1 cellular context compared by ENCODE assay signal in the genomic region with DNA sequence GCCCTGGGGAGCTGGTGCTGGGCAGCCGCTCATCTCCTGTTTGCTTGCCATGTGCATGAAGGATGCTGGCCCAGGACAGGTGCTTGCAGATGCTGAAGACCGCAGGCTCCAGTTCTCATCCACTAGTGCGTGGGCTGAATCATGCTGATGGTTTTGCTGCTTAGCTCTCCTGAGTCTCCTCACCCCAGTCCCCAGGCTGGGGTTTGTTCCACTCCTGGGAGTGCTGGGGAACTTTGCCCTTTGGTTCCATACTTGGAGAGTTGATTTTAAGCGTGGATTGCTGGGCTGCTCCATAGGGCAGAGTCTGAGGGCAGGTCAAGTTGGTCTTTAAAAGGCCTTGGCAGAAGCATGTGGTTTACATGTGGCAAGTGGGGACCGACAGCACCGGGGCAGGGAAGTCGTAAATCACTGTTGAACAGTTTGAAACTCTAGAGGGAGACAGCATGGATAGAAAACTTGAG.
A peak's percentile ranks its signal among the peaks of the same experiment; 100 is the strongest.
TF ChIP-seq lines count a peak whose summit lies in the region.

No MANE protein-coding gene starts in this region.

TF ChIP-seq in K562, 482 proteins besides CTCF, POLR2A, EP300 and RAD21 (continued from another document and continues in another):
- TF ChIP-seq RCOR1 (IDR thresholded peaks at IDR 0.05; ENCODE audit: borderline replicate concordance in 1 of 2, low read depth in 2 of 2, low read length in 2 of 2): peak in 1 of 2 experiments; percentile 85; a peak in 1 of 4 replicates
- TF ChIP-seq HSF4 (CRISPR knock-in tag; IDR thresholded peaks at IDR 0.05; ENCODE audit: borderline replicate concordance): peak; percentile 56; the same call in 1 of the 2 replicates
- TF ChIP-seq SMC3 (conservative IDR thresholded peaks at IDR 0.05; ENCODE audit: insufficient read depth, low read depth, low read length): no peak
- no peak for TF ChIP-seq HMGN3 (IDR thresholded peaks at IDR 0.05; ENCODE audit: borderline replicate concordance, extremely low read depth, insufficient read length, low read depth, low read length)
- TF ChIP-seq CEBPB (tag; IDR thresholded peaks at IDR 0.05): no peak
- peak; percentile 21 to 46; a peak in 2 of 4 replicates for TF ChIP-seq MAZ (CRISPR knock-in tag; conservative IDR thresholded peaks at IDR 0.05 in 1 of 2, IDR thresholded peaks at IDR 0.05 in 1 of 2)
- TF ChIP-seq TCF3 (CRISPR knock-in tag; IDR thresholded peaks at IDR 0.05): no peak; the same call in 1 of the 2 replicates
- TF ChIP-seq L3MBTL2 (IDR thresholded peaks at IDR 0.05): peak; percentile 97
- no peak for TF ChIP-seq LCOR (CRISPR knock-in tag; IDR thresholded peaks at IDR 0.05)
- TF ChIP-seq HCFC1 (IDR thresholded peaks at IDR 0.05; ENCODE audit: low read depth, low read length): no peak
- TF ChIP-seq EWSR1 (IDR thresholded peaks at IDR 0.05; ENCODE audit: borderline replicate concordance, low read depth, partially characterized antibody): no peak
- TF ChIP-seq ELK1 (CRISPR knock-in tag; IDR thresholded peaks at IDR 0.05): no peak
- TF ChIP-seq CTBP1 (IDR thresholded peaks at IDR 0.05; ENCODE audit: borderline replicate concordance): peak; percentile 64
- no peak for TF ChIP-seq CBX3 (IDR thresholded peaks at IDR 0.05; ENCODE audit: borderline replicate concordance in 1 of 2, low read length in 2 of 2)
- TF ChIP-seq NRF1 (conservative IDR thresholded peaks at IDR 0.05 in 1 of 2, IDR thresholded peaks at IDR 0.05 in 1 of 2): peak in 1 of 2 experiments; percentile 29; a peak in 1 of 4 replicates
- TF ChIP-seq SNIP1 (IDR thresholded peaks at IDR 0.05; ENCODE audit: low read depth): peak; percentile 87
- TF ChIP-seq NBN (IDR thresholded peaks at IDR 0.05; ENCODE audit: low read depth): no peak
- no peak for TF ChIP-seq EHMT2 (IDR thresholded peaks at IDR 0.05)
- no peak for TF ChIP-seq YY1 (IDR thresholded peaks at IDR 0.05; ENCODE audit: borderline replicate concordance in 1 of 3, control insufficient read depth in 1 of 3, extremely low read depth in 1 of 3, insufficient read depth in 3 of 3, insufficient read length in 1 of 3, insufficient replicate concordance in 2 of 3, low read depth in 1 of 3, low read length in 2 of 3)
- no peak for TF ChIP-seq ZNF79 (CRISPR knock-in tag; IDR thresholded peaks at IDR 0.05; ENCODE audit: low read depth)
- TF ChIP-seq MBD2 (IDR thresholded peaks at IDR 0.05; ENCODE audit: borderline replicate concordance, low read depth): no peak
- TF ChIP-seq TRIM24 (IDR thresholded peaks at IDR 0.05): no peak
- TF ChIP-seq ETV1 (tag; conservative IDR thresholded peaks at IDR 0.05; ENCODE audit: low read depth): no peak; the same call in 1 of the 2 replicates
- no peak for TF ChIP-seq NCOA6 (IDR thresholded peaks at IDR 0.05)
- TF ChIP-seq CCAR2 (IDR thresholded peaks at IDR 0.05; ENCODE audit: low read depth, low read length): no peak
- no peak for TF ChIP-seq ZNF830 (CRISPR knock-in tag; IDR thresholded peaks at IDR 0.05)
- no peak for TF ChIP-seq U2AF2 (optimal IDR thresholded peaks at IDR 0.05; ENCODE audit: low read depth, low read length)
- TF ChIP-seq THRAP3 (IDR thresholded peaks at IDR 0.05; ENCODE audit: borderline replicate concordance): no peak
- TF ChIP-seq EGR1 (conservative IDR thresholded peaks at IDR 0.05): peak; percentile 84
- no peak for TF ChIP-seq MAFK (IDR thresholded peaks at IDR 0.05; ENCODE audit: low read length)
- TF ChIP-seq HEY1 (CRISPR knock-in tag; IDR thresholded peaks at IDR 0.05; ENCODE audit: borderline replicate concordance): 0 out of 2 replicates have a peak, but pooled peaks have one; percentile 36
- TF ChIP-seq BRD4 (IDR thresholded peaks at IDR 0.05): no peak
- no peak for TF ChIP-seq HMGXB4 (CRISPR knock-in tag; IDR thresholded peaks at IDR 0.05)
- TF ChIP-seq, protein P1, sequence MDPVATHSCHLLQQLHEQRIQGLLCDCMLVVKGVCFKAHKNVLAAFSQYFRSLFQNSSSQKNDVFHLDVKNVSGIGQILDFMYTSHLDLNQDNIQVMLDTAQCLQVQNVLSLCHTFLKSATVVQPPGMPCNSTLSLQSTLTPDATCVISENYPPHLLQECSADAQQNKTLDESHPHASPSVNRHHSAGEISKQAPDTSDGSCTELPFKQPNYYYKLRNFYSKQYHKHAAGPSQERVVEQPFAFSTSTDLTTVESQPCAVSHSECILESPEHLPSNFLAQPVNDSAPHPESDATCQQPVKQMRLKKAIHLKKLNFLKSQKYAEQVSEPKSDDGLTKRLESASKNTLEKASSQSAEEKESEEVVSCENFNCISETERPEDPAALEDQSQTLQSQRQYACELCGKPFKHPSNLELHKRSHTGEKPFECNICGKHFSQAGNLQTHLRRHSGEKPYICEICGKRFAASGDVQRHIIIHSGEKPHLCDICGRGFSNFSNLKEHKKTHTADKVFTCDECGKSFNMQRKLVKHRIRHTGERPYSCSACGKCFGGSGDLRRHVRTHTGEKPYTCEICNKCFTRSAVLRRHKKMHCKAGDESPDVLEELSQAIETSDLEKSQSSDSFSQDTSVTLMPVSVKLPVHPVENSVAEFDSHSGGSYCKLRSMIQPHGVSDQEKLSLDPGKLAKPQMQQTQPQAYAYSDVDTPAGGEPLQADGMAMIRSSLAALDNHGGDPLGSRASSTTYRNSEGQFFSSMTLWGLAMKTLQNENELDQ (CRISPR knock-in tag; IDR thresholded peaks at IDR 0.05; ENCODE audit: borderline replicate concordance): no peak
- no peak for TF ChIP-seq NR1H2 (CRISPR knock-in tag; IDR thresholded peaks at IDR 0.05)
- TF ChIP-seq, protein P2, sequence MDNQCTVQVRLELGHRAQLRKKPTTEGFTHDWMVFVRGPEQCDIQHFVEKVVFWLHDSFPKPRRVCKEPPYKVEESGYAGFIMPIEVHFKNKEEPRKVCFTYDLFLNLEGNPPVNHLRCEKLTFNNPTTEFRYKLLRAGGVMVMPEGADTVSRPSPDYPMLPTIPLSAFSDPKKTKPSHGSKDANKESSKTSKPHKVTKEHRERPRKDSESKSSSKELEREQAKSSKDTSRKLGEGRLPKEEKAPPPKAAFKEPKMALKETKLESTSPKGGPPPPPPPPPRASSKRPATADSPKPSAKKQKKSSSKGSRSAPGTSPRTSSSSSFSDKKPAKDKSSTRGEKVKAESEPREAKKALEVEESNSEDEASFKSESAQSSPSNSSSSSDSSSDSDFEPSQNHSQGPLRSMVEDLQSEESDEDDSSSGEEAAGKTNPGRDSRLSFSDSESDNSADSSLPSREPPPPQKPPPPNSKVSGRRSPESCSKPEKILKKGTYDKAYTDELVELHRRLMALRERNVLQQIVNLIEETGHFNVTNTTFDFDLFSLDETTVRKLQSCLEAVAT (IDR thresholded peaks at IDR 0.05): no peak
- peak; percentile 68; the same call in 1 of the 2 replicates for TF ChIP-seq E2F3 (CRISPR knock-in tag; IDR thresholded peaks at IDR 0.05)
- TF ChIP-seq, protein P3, sequence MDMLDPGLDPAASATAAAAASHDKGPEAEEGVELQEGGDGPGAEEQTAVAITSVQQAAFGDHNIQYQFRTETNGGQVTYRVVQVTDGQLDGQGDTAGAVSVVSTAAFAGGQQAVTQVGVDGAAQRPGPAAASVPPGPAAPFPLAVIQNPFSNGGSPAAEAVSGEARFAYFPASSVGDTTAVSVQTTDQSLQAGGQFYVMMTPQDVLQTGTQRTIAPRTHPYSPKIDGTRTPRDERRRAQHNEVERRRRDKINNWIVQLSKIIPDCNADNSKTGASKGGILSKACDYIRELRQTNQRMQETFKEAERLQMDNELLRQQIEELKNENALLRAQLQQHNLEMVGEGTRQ (CRISPR knock-in tag; IDR thresholded peaks at IDR 0.05): no peak
- TF ChIP-seq TAF9B (IDR thresholded peaks at IDR 0.05; ENCODE audit: partially characterized antibody): no peak
- no peak for TF ChIP-seq KDM4B (IDR thresholded peaks at IDR 0.05; ENCODE audit: borderline replicate concordance in 2 of 2, low read depth in 1 of 2)
- no peak for TF ChIP-seq ZNF224 (CRISPR knock-in tag; IDR thresholded peaks at IDR 0.05)
- no peak for TF ChIP-seq NFXL1 (CRISPR knock-in tag; IDR thresholded peaks at IDR 0.05)
- no peak for TF ChIP-seq PHTF2 (CRISPR knock-in tag; IDR thresholded peaks at IDR 0.05)
- TF ChIP-seq, protein P4, sequence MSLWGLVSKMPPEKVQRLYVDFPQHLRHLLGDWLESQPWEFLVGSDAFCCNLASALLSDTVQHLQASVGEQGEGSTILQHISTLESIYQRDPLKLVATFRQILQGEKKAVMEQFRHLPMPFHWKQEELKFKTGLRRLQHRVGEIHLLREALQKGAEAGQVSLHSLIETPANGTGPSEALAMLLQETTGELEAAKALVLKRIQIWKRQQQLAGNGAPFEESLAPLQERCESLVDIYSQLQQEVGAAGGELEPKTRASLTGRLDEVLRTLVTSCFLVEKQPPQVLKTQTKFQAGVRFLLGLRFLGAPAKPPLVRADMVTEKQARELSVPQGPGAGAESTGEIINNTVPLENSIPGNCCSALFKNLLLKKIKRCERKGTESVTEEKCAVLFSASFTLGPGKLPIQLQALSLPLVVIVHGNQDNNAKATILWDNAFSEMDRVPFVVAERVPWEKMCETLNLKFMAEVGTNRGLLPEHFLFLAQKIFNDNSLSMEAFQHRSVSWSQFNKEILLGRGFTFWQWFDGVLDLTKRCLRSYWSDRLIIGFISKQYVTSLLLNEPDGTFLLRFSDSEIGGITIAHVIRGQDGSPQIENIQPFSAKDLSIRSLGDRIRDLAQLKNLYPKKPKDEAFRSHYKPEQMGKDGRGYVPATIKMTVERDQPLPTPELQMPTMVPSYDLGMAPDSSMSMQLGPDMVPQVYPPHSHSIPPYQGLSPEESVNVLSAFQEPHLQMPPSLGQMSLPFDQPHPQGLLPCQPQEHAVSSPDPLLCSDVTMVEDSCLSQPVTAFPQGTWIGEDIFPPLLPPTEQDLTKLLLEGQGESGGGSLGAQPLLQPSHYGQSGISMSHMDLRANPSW (CRISPR knock-in tag; IDR thresholded peaks at IDR 0.05): no peak
- no peak for TF ChIP-seq MAFF (IDR thresholded peaks at IDR 0.05; ENCODE audit: low read length)
- no peak for TF ChIP-seq ILF3 (IDR thresholded peaks at IDR 0.05; ENCODE audit: borderline replicate concordance)
- TF ChIP-seq ZNF316 (IDR thresholded peaks at IDR 0.05): no peak
- no peak for TF ChIP-seq ZFX (CRISPR knock-in tag; IDR thresholded peaks at IDR 0.05)
- no peak for TF ChIP-seq BDP1 (IDR thresholded peaks at IDR 0.05; ENCODE audit: insufficient read depth, insufficient read length)
- TF ChIP-seq, protein P5, sequence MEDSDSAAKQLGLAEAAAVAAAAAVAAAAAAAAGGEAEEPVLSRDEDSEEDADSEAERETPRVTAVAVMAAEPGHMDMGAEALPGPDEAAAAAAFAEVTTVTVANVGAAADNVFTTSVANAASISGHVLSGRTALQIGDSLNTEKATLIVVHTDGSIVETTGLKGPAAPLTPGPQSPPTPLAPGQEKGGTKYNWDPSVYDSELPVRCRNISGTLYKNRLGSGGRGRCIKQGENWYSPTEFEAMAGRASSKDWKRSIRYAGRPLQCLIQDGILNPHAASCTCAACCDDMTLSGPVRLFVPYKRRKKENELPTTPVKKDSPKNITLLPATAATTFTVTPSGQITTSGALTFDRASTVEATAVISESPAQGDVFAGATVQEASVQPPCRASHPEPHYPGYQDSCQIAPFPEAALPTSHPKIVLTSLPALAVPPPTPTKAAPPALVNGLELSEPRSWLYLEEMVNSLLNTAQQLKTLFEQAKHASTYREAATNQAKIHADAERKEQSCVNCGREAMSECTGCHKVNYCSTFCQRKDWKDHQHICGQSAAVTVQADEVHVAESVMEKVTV (CRISPR knock-in tag; IDR thresholded peaks at IDR 0.05): no peak
- peak in 1 of 2 experiments; percentile 83; a peak in 2 of 4 replicates for TF ChIP-seq ZNF639 (CRISPR knock-in tag; conservative IDR thresholded peaks at IDR 0.05 in 1 of 2, IDR thresholded peaks at IDR 0.05 in 1 of 2)
- TF ChIP-seq RBM34 (IDR thresholded peaks at IDR 0.05; ENCODE audit: borderline replicate concordance, insufficient read depth, low read length): no peak
- no peak for TF ChIP-seq ZNF41 (CRISPR knock-in tag; conservative IDR thresholded peaks at IDR 0.05)
- no peak for TF ChIP-seq NCOA1 (IDR thresholded peaks at IDR 0.05; ENCODE audit: low read depth)
- no peak for TF ChIP-seq NEUROD1 (IDR thresholded peaks at IDR 0.05; ENCODE audit: borderline replicate concordance, low read depth, low read length, partially characterized antibody)
- TF ChIP-seq NONO (IDR thresholded peaks at IDR 0.05; ENCODE audit: low read depth in 2 of 2, low read length in 1 of 2): 0 out of 4 replicates have a peak, but pooled peaks of 1 of the 2 experiments have one; percentile 4
- TF ChIP-seq HMG20B (CRISPR knock-in tag; IDR thresholded peaks at IDR 0.05): no peak
- no peak for TF ChIP-seq MEF2A (IDR thresholded peaks at IDR 0.05; ENCODE audit: control insufficient read depth, low read depth, low read length)
